23 cellular contexts compared by ENCODE assay signal in the genomic region with DNA sequence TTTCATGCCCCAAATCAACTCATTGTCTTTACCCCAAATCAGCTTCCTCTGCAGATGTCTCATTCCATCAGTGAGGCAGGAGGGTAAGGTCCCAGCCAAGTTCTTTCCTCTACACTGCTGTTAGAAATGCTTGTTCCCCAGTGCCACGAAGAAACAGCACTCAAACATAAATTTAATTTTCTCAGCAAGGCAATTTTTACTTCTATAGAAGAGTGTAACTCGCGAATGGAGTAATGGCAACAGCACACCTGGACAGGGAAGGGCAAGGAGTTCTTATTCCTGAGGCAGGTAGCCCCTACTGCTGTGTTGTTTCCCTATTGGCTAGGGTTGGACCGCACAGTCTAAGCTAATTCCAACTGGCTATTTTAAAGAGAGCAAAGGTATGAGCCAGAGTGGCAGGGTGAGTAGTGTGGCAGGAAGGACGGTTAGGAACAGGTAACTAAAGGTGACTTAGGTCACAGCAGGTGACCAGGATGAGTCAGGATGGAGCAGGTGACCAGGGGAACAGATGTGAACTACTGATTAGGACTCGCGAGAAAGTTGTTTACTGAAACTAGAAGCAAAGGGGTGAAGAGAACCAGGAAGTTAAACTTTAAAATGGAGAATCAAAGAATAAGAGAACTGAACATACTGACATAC.
"Had no signal": no experiment of that assay in that cellular context is flagged by ENCODE, and none has a peak within 500 bp of the region (broad histone marks: within the 10 kb centered on the region; RNA-seq: fewer than 3 reads in every experiment).

No MANE protein-coding gene starts in this region.

- ATAC-seq: activated CD8-positive, alpha-beta T cell treated with anti-CD3 and anti-CD28 coated beads, Interleukin-2, amount 10 ng/mL, durations not matched to agents 7 days and 5 days; body of pancreas; left lung; natural killer cell treated with Interleukin-12 subunit alpha and Interleukin-12 subunit beta and Interleukin-15 and Interleukin-18, amount 100 ng/mL, for 72 hours had no signal

- H3K27me3 Mint-ChIP-seq: activated naive CD4-positive, alpha-beta T cell treated with anti-CD3 and anti-CD28 coated beads, Interleukin-2, amount 50 U/mL, for 24 hours; dendritic cell treated with granulocyte-macrophage colony-stimulating factor and Interleukin-4, amounts not matched to agents 40 ng/mL and 50 ng/mL, for 4 days; natural killer cell treated with Interleukin-12 subunit alpha and Interleukin-12 subunit beta and Interleukin-15 and Interleukin-18, amount 100 ng/mL, for 72 hours had no signal

- DNase-seq: activated CD4-positive, alpha-beta T cell treated with anti-CD3 and anti-CD28 coated beads for 1 hour; activated CD4-positive, alpha-beta T cell treated with anti-CD3 and anti-CD28 coated beads, Interleukin-2, amount 50 U/mL, for 1 hour; activated CD8-positive, alpha-beta T cell treated with anti-CD3 and anti-CD28 coated beads, Interleukin-2, amount 10 ng/mL, durations not matched to agents 7 days and 5 days; activated gamma-delta T cell treated with Interleukin-2 at 50 U/mL for 16 hours; activated T-cell treated with anti-CD3 and anti-CD28 coated beads, Interleukin-2, amount 50 U/mL, for 1 hour; anterior cingulate cortex; body of pancreas; effector CD4-positive, alpha-beta T cell; foreskin melanocyte; glutamatergic neuron; hippocampal formation; kidney glomerular epithelial cell; left lung; midbrain; spleen; stimulated activated CD4-positive, alpha-beta T cell treated with anti-CD3 and anti-CD28 coated beads, Interleukin-4, amount 100 ng/mL, for 1 hour; stimulated activated naive CD4-positive, alpha-beta T cell treated with Interleukin-2 at 50 U/mL for 16 hours; substantia nigra; tibial artery; WERI-Rb-1 had no signal

- H3K27ac Mint-ChIP-seq: activated CD8-positive, alpha-beta T cell treated with anti-CD3 and anti-CD28 coated beads, Interleukin-2, amount 10 ng/mL, durations not matched to agents 7 days and 5 days; activated naive CD4-positive, alpha-beta T cell treated with anti-CD3 and anti-CD28 coated beads, Interleukin-2, amount 50 U/mL, for 24 hours; dendritic cell treated with granulocyte-macrophage colony-stimulating factor and Interleukin-4, amounts not matched to agents 40 ng/mL and 50 ng/mL, for 4 days had no signal

- H3K4me3 Mint-ChIP-seq: activated CD8-positive, alpha-beta T cell treated with anti-CD3 and anti-CD28 coated beads, Interleukin-2, amount 10 ng/mL, durations not matched to agents 7 days and 5 days; activated naive CD4-positive, alpha-beta T cell treated with anti-CD3 and anti-CD28 coated beads, Interleukin-2, amount 50 U/mL, for 24 hours; dendritic cell treated with granulocyte-macrophage colony-stimulating factor and Interleukin-4, amounts not matched to agents 40 ng/mL and 50 ng/mL, for 4 days; natural killer cell treated with Interleukin-12 subunit alpha and Interleukin-12 subunit beta and Interleukin-15 and Interleukin-18, amount 100 ng/mL, for 72 hours had no signal
